ENCODE assay signal across 12 cellular contexts in genomic region chr16:5604770-5605169, GRCh38.
A peak's percentile ranks its signal among the peaks of the same experiment; 100 is the strongest.
DNase-seq lines count a peak whose midpoint lies in the region; ATAC-seq and TF ChIP-seq lines count a peak whose summit lies in the region.
"Had no signal": no experiment of that assay in that cellular context is flagged by ENCODE, and none has a peak within 500 bp of the region (broad histone marks: within the 10 kb centered on the region; RNA-seq: fewer than 3 reads in every experiment).

No MANE protein-coding gene starts in this region.

- no peaks in the 10 kb centered on the region for H3K36me3 ChIP-seq in transverse colon
- no peaks in the 10 kb centered on the region for H3K36me3 ChIP-seq in body of pancreas (replicated peaks in 1 of 2; ENCODE audit: insufficient read depth in 1 of 2, low read depth in 2 of 2)
- H3K36me3 ChIP-seq: cardiac muscle cell had no signal

- ATAC-seq in body of pancreas (no peak), GM18907 (IDR thresholded peaks at IDR 0.05; ENCODE audit: unreplicated experiment) (no peak), GM21526 (IDR thresholded peaks at IDR 0.05; ENCODE audit: low FRiP score, unreplicated experiment) (no peak)
- ATAC-seq: psoas muscle had no signal

- DNase-seq in activated T-cell treated with anti-CD3 and anti-CD28 coated beads for 48 hours (ENCODE audit: low read depth) (peak; percentile 3), activated T-cell treated with anti-CD3 and anti-CD28 coated beads for 4 hours (no peak), NCI-H748 (lab: John Stamatoyannopoulos, UW; ENCODE audit: unreplicated experiment) (peak; percentile 34), globus pallidus (ENCODE audit: low spot score) (peak; percentile 5), transverse colon (no peak), body of pancreas (no peak)
- DNase-seq: activated CD4-positive, alpha-beta memory T cell treated with anti-CD3 and anti-CD28 coated beads, Interleukin-2, amount 10 ng/mL, durations not matched to agents 7 days and 5 days; psoas muscle; stimulated activated CD8-positive, alpha-beta memory T cell treated with anti-CD3 and anti-CD28 coated beads, Interleukin-4, amount 100 ng/mL, for 48 hours had no signal

- 36% methylated on average over 8 of the region's 8 CpGs; no CpG with 5 or more reads in 1 of the 2 donors for whole genome bisulfite sequencing in transverse colon (ENCODE audit: low coverage in 1 of 2), 2 donors
- 20 to 34% methylated on average over 8 of the region's 8 CpGs for WGBS in body of pancreas, 2 donors

- H3K27ac ChIP-seq in transverse colon (no peak overlapping the region), body of pancreas (no peak overlapping the region)
- H3K27ac ChIP-seq: cardiac muscle cell, psoas muscle had no signal

- TF ChIP-seq POLR2A in transverse colon (IDR thresholded peaks at IDR 0.05) = no peak
- TF ChIP-seq POLR2A in body of pancreas (IDR thresholded peaks at IDR 0.05) = no peak

- intact Hi-C loops in transverse colon (cut with DNase I; ENCODE audit: low total_unique reads) = no loop called here
- intact Hi-C loops in body of pancreas (cut with DNase I) = no loop called here

- no peak overlapping the region for H3K4me3 ChIP-seq in transverse colon
- H3K4me3 ChIP-seq in body of pancreas = no peak overlapping the region
- H3K4me3 ChIP-seq: cardiac muscle cell, psoas muscle had no signal

- in situ Hi-C loops in transverse colon (cut with MboI; ENCODE audit: low pct_ligation_motif_present in 1 of 4, low pct_unique_long_range_greater_than_20kb in 1 of 4, low sequenced_read_pairs in 3 of 4) = loop anchor here in 2 of 4 donors (10.0 to 25.0 kb wide), 2 partner anchors 100 to 367 kb away; no protein-coding TSS in a partner anchor

- no peak for TF ChIP-seq EP300 in transverse colon (IDR thresholded peaks at IDR 0.05; ENCODE audit: low read depth)

- H3K9me3 ChIP-seq in transverse colon (no peaks in the 10 kb centered on the region), body of pancreas (no peaks in the 10 kb centered on the region)
- H3K9me3 ChIP-seq: psoas muscle had no signal

- H3K4me1 ChIP-seq in transverse colon (no peaks in the 10 kb centered on the region), body of pancreas (no peaks in the 10 kb centered on the region)
- H3K4me1 ChIP-seq: psoas muscle had no signal

- TF ChIP-seq CTCF in transverse colon (IDR thresholded peaks at IDR 0.05) = peak in 3 of 5 experiments; percentile 24 to 42 (median 25)
- no peak for TF ChIP-seq CTCF in body of pancreas (IDR thresholded peaks at IDR 0.05)

- H3K27me3 ChIP-seq in transverse colon (no peaks in the 10 kb centered on the region), body of pancreas (no peaks in the 10 kb centered on the region)
- H3K27me3 ChIP-seq: cardiac muscle cell had no signal

Comparison
In these comparisons a context has a peak if more than half of its experiments do, and no peak if none do; other contexts are left out.
1. DNase-seq: peak in activated T-cell treated with anti-CD3 and anti-CD28 coated beads for 48 hours (single experiment), NCI-H748 (single experiment) and globus pallidus (single experiment); none in activated T-cell treated with anti-CD3 and anti-CD28 coated beads for 4 hours (single experiment), transverse colon (single experiment) and body of pancreas (0 of 4).
2. CTCF ChIP-seq: peak in transverse colon (3 of 5); none in body of pancreas (0 of 7).